In genomic region chr16:30585022-30585399, GRCh38 we compare ENCODE assay signal across 1 cellular context.
TF ChIP-seq lines count a peak whose summit lies in the region.

No MANE protein-coding gene starts in this region.

TF ChIP-seq in SK-N-SH treated with all-trans-retinoic acid at 6 μM for 48 hours, 23 proteins besides CTCF, POLR2A, EP300 and RAD21 (continued from another document):
- no peak for TF ChIP-seq TSHZ2 (CRISPR knock-in tag; IDR thresholded peaks at IDR 0.05)
- TF ChIP-seq TOX (CRISPR knock-in tag; IDR thresholded peaks at IDR 0.05; ENCODE audit: borderline replicate concordance), result no peak
- TF ChIP-seq RARB (CRISPR knock-in tag; IDR thresholded peaks at IDR 0.05), result no peak
- no peak for TF ChIP-seq CSRNP3 (CRISPR knock-in tag; IDR thresholded peaks at IDR 0.05)
